17 cellular contexts compared by ENCODE assay signal in the genomic region with DNA sequence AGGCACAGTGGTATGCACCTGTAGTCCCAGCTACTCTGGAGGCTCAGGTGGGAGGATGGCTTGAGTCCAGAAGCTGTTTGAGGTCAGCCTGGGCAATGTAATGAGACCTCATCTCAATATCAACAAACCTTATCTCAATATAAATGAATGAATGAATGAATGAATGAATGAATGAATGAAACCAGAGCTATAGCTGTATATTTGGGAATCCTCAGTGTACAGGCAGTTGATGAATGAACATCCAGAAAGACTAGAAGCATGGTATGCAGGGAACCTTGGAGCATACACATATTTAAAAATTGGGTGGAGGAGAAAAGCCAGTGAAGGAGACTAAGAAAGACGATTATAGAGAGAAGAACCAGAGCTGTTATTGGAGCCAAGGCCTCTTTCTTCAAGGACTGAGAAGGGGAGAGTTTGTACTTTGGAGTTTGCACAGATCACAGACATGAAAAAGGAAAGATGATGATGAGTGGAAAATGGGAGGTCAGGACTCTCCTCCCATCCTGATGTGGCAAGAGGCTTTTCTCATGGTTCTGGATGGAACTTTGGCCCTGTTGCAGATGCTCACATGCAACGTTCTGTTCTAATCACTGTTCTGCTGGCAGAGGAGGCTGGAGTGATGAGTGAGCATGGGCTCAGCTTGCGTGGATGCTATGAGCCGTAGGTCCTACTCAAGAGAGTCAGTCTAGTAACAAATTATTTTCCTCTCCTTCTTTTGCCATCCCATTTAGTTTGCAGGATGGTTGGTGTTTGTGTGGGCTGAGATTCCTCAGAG.
DNase-seq lines count a peak whose midpoint lies in the region; ATAC-seq and TF ChIP-seq lines count a peak whose summit lies in the region.
"Had no signal": no experiment of that assay in that cellular context is flagged by ENCODE, and none has a peak within 500 bp of the region (broad histone marks: within the 10 kb centered on the region; RNA-seq: fewer than 3 reads in every experiment).

No MANE protein-coding gene starts in this region.

- no peak for TF ChIP-seq CTCF in fibroblast of the aortic adventitia (IDR thresholded peaks at IDR 0.05; ENCODE audit: insufficient read depth, low read length)

- no peak for DNase-seq in activated CD4-positive, alpha-beta T cell treated with anti-CD3 and anti-CD28 coated beads for 36 hours
- DNase-seq in activated CD4-positive, alpha-beta T cell treated with anti-CD3 and anti-CD28 coated beads, Interleukin-2, amount 50 U/mL, for 1 hour = no peak
- no peak for DNase-seq in activated CD4-positive, alpha-beta memory T cell treated with anti-CD3 and anti-CD28 coated beads, Interleukin-2, amount 10 ng/mL, durations not matched to agents 7 days and 5 days
- peak; percentile 26 for DNase-seq in fibroblast of the aortic adventitia (ENCODE audit: low read depth)
- no peak for DNase-seq in stimulated activated effector memory CD8-positive, alpha-beta T cell treated with anti-CD3 and anti-CD28 coated beads, Interleukin-12 subunit alpha, Interleukin-12 subunit beta, amount 100 ng/mL, for 72 hours (ENCODE audit: low spot score in 2 of 2)
- no peak for DNase-seq in NCI-H2171 treated with DMSO at 0.1 percent for 48 hours (lab: John Stamatoyannopoulos, UW)
- no peak for DNase-seq in HUDEP-2 (lab: John Stamatoyannopoulos, UW; ENCODE audit: unreplicated experiment in 76 of 76)
- DNase-seq: activated CD4-positive, CD25-positive, alpha-beta regulatory T cell; COR-L47; GDM1; Karpas-422; NCI-H1694; NCI-H510A treated with DMSO at 0.1 percent for 48 hours; stimulated activated CD4-positive, alpha-beta T cell treated with anti-CD3 and anti-CD28 coated beads, Interleukin-4, amount 100 ng/mL, for 1 hour had no signal

- peaks cover 90% of the 10 kb centered on the region for H3K4me1 Mint-ChIP-seq in activated CD4-positive, alpha-beta T cell treated with anti-CD3 and anti-CD28 coated beads for 36 hours
- H3K4me1 Mint-ChIP-seq in activated CD4-positive, alpha-beta memory T cell treated with anti-CD3 and anti-CD28 coated beads, Interleukin-2, amount 10 ng/mL, durations not matched to agents 7 days and 5 days = peaks cover 85% of the 10 kb centered on the region
- peaks cover 89% of the 10 kb centered on the region for H3K4me1 Mint-ChIP-seq in stimulated activated effector memory CD8-positive, alpha-beta T cell treated with anti-CD3 and anti-CD28 coated beads, Interleukin-12 subunit alpha, Interleukin-12 subunit beta, amount 100 ng/mL, for 72 hours

- ATAC-seq in activated CD4-positive, alpha-beta T cell treated with anti-CD3 and anti-CD28 coated beads for 36 hours = no peak
- no peak for ATAC-seq in stimulated activated effector memory CD8-positive, alpha-beta T cell treated with anti-CD3 and anti-CD28 coated beads, Interleukin-12 subunit alpha, Interleukin-12 subunit beta, amount 100 ng/mL, for 72 hours
- ATAC-seq in GM19397 (IDR thresholded peaks at IDR 0.05; ENCODE audit: unreplicated experiment) = no peak

- no peak overlapping the region for H3K4me3 Mint-ChIP-seq in activated CD4-positive, alpha-beta T cell treated with anti-CD3 and anti-CD28 coated beads for 36 hours
- H3K4me3 Mint-ChIP-seq in activated CD4-positive, alpha-beta memory T cell treated with anti-CD3 and anti-CD28 coated beads, Interleukin-2, amount 10 ng/mL, durations not matched to agents 7 days and 5 days = no peak overlapping the region
- H3K4me3 Mint-ChIP-seq in stimulated activated effector memory CD8-positive, alpha-beta T cell treated with anti-CD3 and anti-CD28 coated beads, Interleukin-12 subunit alpha, Interleukin-12 subunit beta, amount 100 ng/mL, for 72 hours = no peak overlapping the region

- no peaks in the 10 kb centered on the region for H3K27me3 Mint-ChIP-seq in activated CD4-positive, alpha-beta T cell treated with anti-CD3 and anti-CD28 coated beads for 36 hours
- no peaks in the 10 kb centered on the region for H3K27me3 Mint-ChIP-seq in activated CD4-positive, alpha-beta memory T cell treated with anti-CD3 and anti-CD28 coated beads, Interleukin-2, amount 10 ng/mL, durations not matched to agents 7 days and 5 days

- H3K27ac Mint-ChIP-seq in activated CD4-positive, alpha-beta T cell treated with anti-CD3 and anti-CD28 coated beads for 36 hours = peak overlapping the region; percentile 38
- peak overlapping the region; percentile 8 for H3K27ac Mint-ChIP-seq in activated CD4-positive, alpha-beta memory T cell treated with anti-CD3 and anti-CD28 coated beads, Interleukin-2, amount 10 ng/mL, durations not matched to agents 7 days and 5 days
- H3K27ac Mint-ChIP-seq in stimulated activated effector memory CD8-positive, alpha-beta T cell treated with anti-CD3 and anti-CD28 coated beads, Interleukin-12 subunit alpha, Interleukin-12 subunit beta, amount 100 ng/mL, for 72 hours = peak overlapping the region; percentile 27

- intact Hi-C loops in activated CD4-positive, alpha-beta T cell treated with anti-CD3 and anti-CD28 coated beads for 36 hours (cut with DNase I, micrococcal nuclease) = loop anchor here in 1 of 2 experiments (5.0 kb wide), 1 partner anchor 108 kb away; no protein-coding TSS in a partner anchor

- POLR2A ChIA-PET in activated CD4-positive, alpha-beta T cell treated with anti-CD3 and anti-CD28 coated beads for 36 hours (lab: Charles Lee) = interaction anchor here (0.6 to 0.7 kb wide), 2 partner anchors 25 to 32 kb away, joined by 3 read pairs; no protein-coding TSS in a partner anchor
- POLR2A ChIA-PET in activated CD4-positive, alpha-beta memory T cell treated with anti-CD3 and anti-CD28 coated beads, Interleukin-2, amount 10 ng/mL, durations not matched to agents 7 days and 5 days (lab: Charles Lee) = interaction anchor here (0.8 to 1.6 kb wide), 4 partner anchors 15 to 73 kb away, joined by 3 to 5 read pairs (median 3); no protein-coding TSS in a partner anchor

- peaks cover 4% of the 10 kb centered on the region for H3K9me3 Mint-ChIP-seq in activated CD4-positive, alpha-beta T cell treated with anti-CD3 and anti-CD28 coated beads for 36 hours (ENCODE audit: low read depth)
- H3K9me3 Mint-ChIP-seq in activated CD4-positive, alpha-beta memory T cell treated with anti-CD3 and anti-CD28 coated beads, Interleukin-2, amount 10 ng/mL, durations not matched to agents 7 days and 5 days = no peaks in the 10 kb centered on the region
- H3K9me3 Mint-ChIP-seq in stimulated activated effector memory CD8-positive, alpha-beta T cell treated with anti-CD3 and anti-CD28 coated beads, Interleukin-12 subunit alpha, Interleukin-12 subunit beta, amount 100 ng/mL, for 72 hours = no peaks in the 10 kb centered on the region

- no peak overlapping the region for H3K4me3 ChIP-seq in fibroblast of the aortic adventitia (ENCODE audit: low read depth, low read length)
- H3K4me3 ChIP-seq: breast epithelium, PC-9 had no signal

- CTCF ChIA-PET in activated CD4-positive, alpha-beta T cell treated with anti-CD3 and anti-CD28 coated beads for 36 hours (lab: Charles Lee) = interaction anchor here (0.6 to 1.4 kb wide), 8 partner anchors 11 to 156 kb away, joined by 3 to 4 read pairs (median 3); no protein-coding TSS in a partner anchor
- CTCF ChIA-PET in activated CD4-positive, alpha-beta memory T cell treated with anti-CD3 and anti-CD28 coated beads, Interleukin-2, amount 10 ng/mL, durations not matched to agents 7 days and 5 days (lab: Charles Lee) = no interaction called here

- H3K36me3 Mint-ChIP-seq in activated CD4-positive, alpha-beta T cell treated with anti-CD3 and anti-CD28 coated beads for 36 hours (ENCODE audit: low read depth) = peaks cover 23% of the 10 kb centered on the region
- peaks cover 48% of the 10 kb centered on the region for H3K36me3 Mint-ChIP-seq in activated CD4-positive, alpha-beta memory T cell treated with anti-CD3 and anti-CD28 coated beads, Interleukin-2, amount 10 ng/mL, durations not matched to agents 7 days and 5 days (ENCODE audit: low read depth)
- peaks cover 43% of the 10 kb centered on the region for H3K36me3 Mint-ChIP-seq in stimulated activated effector memory CD8-positive, alpha-beta T cell treated with anti-CD3 and anti-CD28 coated beads, Interleukin-12 subunit alpha, Interleukin-12 subunit beta, amount 100 ng/mL, for 72 hours
